8 cellular contexts compared by ENCODE assay signal in genomic region chr16:1414532-1415265, GRCh38. TPM values are rescaled to one million over a fixed set of nuclear protein-coding genes. Genes with fewer than 3 reads are reported as not detected.
A peak's percentile ranks its signal among the peaks of the same experiment; 100 is the strongest.
DNase-seq lines count a peak whose midpoint lies in the region; ATAC-seq, FAIRE-seq and TF ChIP-seq lines count a peak whose summit lies in the region.

Gene UNKL, minus strand, starts transcription at chr16:1414704. Its CDS starts 13 bp downstream, at chr16:1414691.

- peak within 1 kb of the TSS; percentile 75 for H3K4me2 ChIP-seq in HepG2 (ENCODE audit: low read depth, low read length)

- peaks cover 34% of the 10 kb centered on the region for H3K4me1 ChIP-seq in HepG2 (ENCODE audit: insufficient read depth, low read length)

- peak; percentile 33 for DNase-seq in COR-L47 (lab: John Stamatoyannopoulos, UW)
- peak; percentile 19 for DNase-seq in NCI-H128 (lab: John Stamatoyannopoulos, UW; ENCODE audit: unreplicated experiment)
- DNase-seq in activated CD4-positive, alpha-beta T cell treated with anti-CD3 and anti-CD28 coated beads, Interleukin-2, amount 50 U/mL, for 1 hour, result peak; percentile 83
- DNase-seq in dedifferentiated amniotic fluid mesenchymal stem cell (ENCODE audit: extremely low spot score), result peak; percentile 24
- peak; percentile 77 for DNase-seq in HepG2 (ENCODE audit: low spot score)
- DNase-seq in stimulated activated CD4-positive, alpha-beta T cell treated with anti-CD3 and anti-CD28 coated beads, Interleukin-2, amount 100 ng/mL, for 48 hours, result peak; percentile 74 to 83

- H3K27me3 ChIP-seq in HepG2 (ENCODE audit: control insufficient read depth in 1 of 2, insufficient read depth in 2 of 2, low read length in 2 of 2), result no peaks in the 10 kb centered on the region; a peak in 1 of 5 replicates

- TF ChIP-seq CTCF in HepG2 (CRISPR knock-in tag; IDR thresholded peaks at IDR 0.05), result no peak

- TF ChIP-seq EP300 in HepG2 (IDR thresholded peaks at IDR 0.05; ENCODE audit: low read depth in 2 of 2, low read length in 2 of 2) (no peak), HepG2 (CRISPR knock-in tag; IDR thresholded peaks at IDR 0.05; ENCODE audit: borderline replicate concordance) (no peak)

- ATAC-seq in GM21786 (IDR thresholded peaks at IDR 0.05; ENCODE audit: unreplicated experiment) (peak; percentile 43), HepG2 (peak; percentile 76), HG02884 (IDR thresholded peaks at IDR 0.05; ENCODE audit: unreplicated experiment) (no peak)

- H3K36me3 ChIP-seq in HepG2 (replicated peaks in 1 of 2; ENCODE audit: control insufficient read depth in 1 of 2, insufficient read depth in 2 of 2, low read length in 2 of 2), result no peaks in the 10 kb centered on the region; a peak in 2 of 5 replicates

- peaks cover 7% of the 10 kb centered on the region for H3K79me2 ChIP-seq in HepG2 (ENCODE audit: insufficient read depth, low read length)

- no peaks in the 10 kb centered on the region for H4K20me1 ChIP-seq in HepG2 (ENCODE audit: insufficient read depth, low read length)

- H3K27ac ChIP-seq in HepG2 (ENCODE audit: extremely low read length, insufficient read depth, low read length), result peak within 1 kb of the TSS; percentile 82

- BruUV-seq in HepG2 (replicated peaks; lab: Mats Ljungman, UMichigan), result no TSS peak

- H2AFZ ChIP-seq in HepG2 (ENCODE audit: low read length), result peak within 1 kb of the TSS; percentile 54

- intact Hi-C loops in HepG2 (cut with micrococcal nuclease; ENCODE audit: unreplicated experiment), result no loop called here

- in situ Hi-C loops in HepG2 (cut with HindIII; ENCODE audit: extremely low pct_ligation_motif_present, low pct_unique_long_range_greater_than_20kb), result no loop called here

- 0 out of 4 replicates have a peak, but pooled peaks of 1 of the 2 experiments have one; percentile 39 for TF ChIP-seq POLR2A in HepG2 (IDR thresholded peaks at IDR 0.05; ENCODE audit: insufficient read depth in 1 of 2, low read depth in 2 of 2, low read length in 2 of 2)

- CTCF ChIA-PET in HepG2 (lab: Yijun Ruan, JAX; ENCODE audit: low intra/inter-chr PET ratio, low total read pairs), result interaction anchor here (1.5 kb wide), 1 partner anchor 76 kb away, joined by 4 read pairs; no protein-coding TSS in a partner anchor

- peak within 1 kb of the TSS; percentile 79 to 98 (median 96) for H3K4me3 ChIP-seq in HepG2 (replicated peaks in 1 of 3; ENCODE audit: insufficient read depth in 1 of 3, low read depth in 2 of 3, low read length in 3 of 3)

- peak within 1 kb of the TSS; percentile 82 for H3K9ac ChIP-seq in HepG2 (ENCODE audit: insufficient read depth, low read depth, low read length)

- no peak for FAIRE-seq in HepG2 (lab: Jason Lieb, UNC)

- WGBS in HepG2 (ENCODE audit: low lambda C conversion rate), result 0% methylated on average over 6 of the region's 72 CpGs

- POLR2A ChIA-PET in HepG2 (lab: Yijun Ruan, JAX), result interaction anchor here (0.9 kb wide), 1 partner anchor 21 kb away, joined by 3 read pairs; no protein-coding TSS in a partner anchor

- no peaks in the 10 kb centered on the region for H3K9me3 ChIP-seq in HepG2 (ENCODE audit: low read length)

- no peak; the same call in 1 of the 2 replicates for TF ChIP-seq RAD21 in HepG2 (CRISPR knock-in tag; IDR thresholded peaks at IDR 0.05)

TF ChIP-seq in HepG2, 621 proteins besides CTCF, POLR2A, EP300 and RAD21 (continues in another document):
- TF ChIP-seq RXRB (CRISPR knock-in tag; IDR thresholded peaks at IDR 0.05; ENCODE audit: borderline replicate concordance), result peak; percentile 32; the same call in 1 of the 2 replicates
- TF ChIP-seq MAZ (IDR thresholded peaks at IDR 0.05; ENCODE audit: borderline replicate concordance, low read depth, low read length), result peak; percentile 43; the same call in 1 of the 2 replicates
- TF ChIP-seq MAZ (CRISPR knock-in tag; IDR thresholded peaks at IDR 0.05; ENCODE audit: low read depth), result no peak
- peak; percentile 10 for TF ChIP-seq YY1 (IDR thresholded peaks at IDR 0.05; ENCODE audit: insufficient read depth, insufficient replicate concordance, low read depth, low read length)
- no peak for TF ChIP-seq THAP8 (CRISPR knock-in tag; IDR thresholded peaks at IDR 0.05; ENCODE audit: borderline replicate concordance)
- TF ChIP-seq NR2F1 (CRISPR knock-in tag; IDR thresholded peaks at IDR 0.05), result peak in 1 of 2 experiments; percentile 30; a peak in 1 of 4 replicates
- TF ChIP-seq, protein P1, sequence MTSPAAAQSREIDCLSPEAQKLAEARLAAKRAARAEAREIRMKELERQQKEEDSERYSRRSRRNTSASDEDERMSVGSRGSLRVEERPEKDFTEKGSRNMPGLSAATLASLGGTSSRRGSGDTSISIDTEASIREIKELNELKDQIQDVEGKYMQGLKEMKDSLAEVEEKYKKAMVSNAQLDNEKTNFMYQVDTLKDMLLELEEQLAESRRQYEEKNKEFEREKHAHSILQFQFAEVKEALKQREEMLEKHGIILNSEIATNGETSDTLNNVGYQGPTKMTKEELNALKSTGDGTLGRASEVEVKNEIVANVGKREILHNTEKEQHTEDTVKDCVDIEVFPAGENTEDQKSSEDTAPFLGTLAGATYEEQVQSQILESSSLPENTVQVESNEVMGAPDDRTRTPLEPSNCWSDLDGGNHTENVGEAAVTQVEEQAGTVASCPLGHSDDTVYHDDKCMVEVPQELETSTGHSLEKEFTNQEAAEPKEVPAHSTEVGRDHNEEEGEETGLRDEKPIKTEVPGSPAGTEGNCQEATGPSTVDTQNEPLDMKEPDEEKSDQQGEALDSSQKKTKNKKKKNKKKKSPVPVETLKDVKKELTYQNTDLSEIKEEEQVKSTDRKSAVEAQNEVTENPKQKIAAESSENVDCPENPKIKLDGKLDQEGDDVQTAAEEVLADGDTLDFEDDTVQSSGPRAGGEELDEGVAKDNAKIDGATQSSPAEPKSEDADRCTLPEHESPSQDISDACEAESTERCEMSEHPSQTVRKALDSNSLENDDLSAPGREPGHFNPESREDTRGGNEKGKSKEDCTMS (CRISPR knock-in tag; conservative IDR thresholded peaks at IDR 0.05), result no peak
- TF ChIP-seq ZFP90 (CRISPR knock-in tag; IDR thresholded peaks at IDR 0.05; ENCODE audit: borderline replicate concordance), result no peak
- TF ChIP-seq CHCHD3 (CRISPR knock-in tag; IDR thresholded peaks at IDR 0.05), result no peak
- peak; percentile 77 for TF ChIP-seq GFI1 (CRISPR knock-in tag; IDR thresholded peaks at IDR 0.05; ENCODE audit: borderline replicate concordance)
- peak; percentile 47; the same call in 1 of the 2 replicates for TF ChIP-seq NCOR1 (IDR thresholded peaks at IDR 0.05; ENCODE audit: borderline replicate concordance, low read length)
- TF ChIP-seq SPEN (CRISPR knock-in tag; IDR thresholded peaks at IDR 0.05; ENCODE audit: low read depth), result peak; percentile 18; the same call in 1 of the 2 replicates
- TF ChIP-seq ZNF879 (CRISPR knock-in tag; IDR thresholded peaks at IDR 0.05), result no peak
- TF ChIP-seq HNF4A (CRISPR knock-in tag; IDR thresholded peaks at IDR 0.05), result peak; percentile 42
- no peak for TF ChIP-seq TCF7 (IDR thresholded peaks at IDR 0.05; ENCODE audit: low read depth)
- TF ChIP-seq ZNF503 (CRISPR knock-in tag; IDR thresholded peaks at IDR 0.05), result peak; percentile 40; the same call in 1 of the 2 replicates
- TF ChIP-seq MEIS1 (CRISPR knock-in tag; IDR thresholded peaks at IDR 0.05; ENCODE audit: borderline replicate concordance), result no peak
- TF ChIP-seq ZNF432 (CRISPR knock-in tag; IDR thresholded peaks at IDR 0.05; ENCODE audit: borderline replicate concordance), result no peak

RNA-seq across cellular contexts. Expression of gene UNKL, which starts in this region (rescaled TPM):
- total RNA-seq in HepG2 (2016; rRNA removed; fragmentation: Illumina TruSeq; extraction: Trizol), result 11.0 and 17.6 TPM in 2 replicates
- total RNA-seq in HepG2 (2016; cell fraction: cytosol; rRNA removed; fragmentation: Illumina TruSeq; extraction: Trizol; ENCODE audit: low read depth), result 5.5 and 6.6 TPM in 2 replicates
- total RNA-seq in HepG2 (2016; cell fraction: insoluble cytoplasmic fraction; rRNA removed; fragmentation: Illumina TruSeq; extraction: Trizol), result 10.1 and 16.6 TPM in 2 replicates
- 9.9 and 10.4 TPM in 2 replicates for total RNA-seq in HepG2 (2016; cell fraction: membrane; rRNA removed; fragmentation: Illumina TruSeq; extraction: Trizol)
- total RNA-seq in HepG2 (2016; cell fraction: nucleus; rRNA removed; fragmentation: Illumina TruSeq; extraction: Trizol), result 12.2 and 16.5 TPM in 2 replicates
- polyA plus RNA-seq in HepG2 (2011; rRNA removed), result 10.4 and 13.4 TPM in 2 replicates
- polyA plus RNA-seq in HepG2 (2011; cell fraction: cytosol; rRNA removed), result 3.3 and 4.7 TPM in 2 replicates
- 75.3 and 105 TPM in 2 replicates for polyA plus RNA-seq in HepG2 (2011; cell fraction: nucleus; rRNA removed)
- polyA plus RNA-seq in HepG2 (2012), result 7.2 and 11.6 TPM in 2 replicates
- 2.4 and 4.0 TPM in 2 replicates for polyA plus RNA-seq in HepG2 (2016; cell fraction: cytosol; fragmentation: Illumina TruSeq; extraction: Trizol; ENCODE audit: low read depth)
- polyA plus RNA-seq in HepG2 (2016; cell fraction: insoluble cytoplasmic fraction; fragmentation: Illumina TruSeq; extraction: Trizol; ENCODE audit: low read depth), result 11.7 and 13.2 TPM in 2 replicates
- 4.2 and 6.8 TPM in 2 replicates for polyA plus RNA-seq in HepG2 (2016; cell fraction: membrane; fragmentation: Illumina TruSeq; extraction: Trizol; ENCODE audit: low read depth)
- 48.5 and 55.0 TPM in 2 replicates for polyA plus RNA-seq in HepG2 (2016; cell fraction: nucleus; fragmentation: Illumina TruSeq; extraction: Trizol; ENCODE audit: insufficient read depth, low read depth)
- polyA minus RNA-seq in HepG2 (2011; rRNA and poly(A)+ RNA removed; ENCODE audit: low replicate concordance), result 14.8 and 18.0 TPM in 2 replicates
- polyA minus RNA-seq in HepG2 (2011; cell fraction: cytosol; rRNA and poly(A)+ RNA removed), result 7.9 and 12.6 TPM in 2 replicates
- 9.3 and 22.1 TPM in 2 replicates for polyA minus RNA-seq in HepG2 (2011; cell fraction: nucleus; rRNA and poly(A)+ RNA removed)

Comparison
In these comparisons a context has a peak if more than half of its experiments do, and no peak if none do; other contexts are left out.
1. DNase-seq: peak in every context shown above with its lines; median percentile 83 in activated CD4-positive, alpha-beta T cell treated with anti-CD3 and anti-CD28 coated beads, Interleukin-2, amount 50 U/mL, for 1 hour; 78 in stimulated activated CD4-positive, alpha-beta T cell treated with anti-CD3 and anti-CD28 coated beads, Interleukin-2, amount 100 ng/mL, for 48 hours; 77 in HepG2; 33 in COR-L47; 24 in dedifferentiated amniotic fluid mesenchymal stem cell; 19 in NCI-H128.